In genomic region chr15:100863406-100864198, GRCh38 we compare ENCODE assay signal across 11 cellular contexts. TPM values are rescaled to one million over a fixed set of nuclear protein-coding genes. Genes with fewer than 3 reads are reported as not detected.
DNase-seq lines count a peak whose midpoint lies in the region; ATAC-seq lines count a peak whose summit lies in the region.
"Had no signal": no experiment of that assay in that cellular context is flagged by ENCODE, and none has a peak within 500 bp of the region (broad histone marks: within the 10 kb centered on the region; RNA-seq: fewer than 3 reads in every experiment).

No MANE protein-coding gene starts in this region.

- intact Hi-C loops in left ventricle myocardium superior (cut with micrococcal nuclease): no loop called here

- peak overlapping the region; percentile 77 for H3K27ac ChIP-seq in angular gyrus (ENCODE audit: low read depth, low read length)
- H3K27ac ChIP-seq: C4-2B had no signal

- ATAC-seq in left ventricle myocardium superior: peak; percentile 91
- no peak for ATAC-seq in HG02840 (IDR thresholded peaks at IDR 0.05; ENCODE audit: low FRiP score, unreplicated experiment)

- DNase-seq in C1 segment of cervical spinal cord (lab: John Stamatoyannopoulos, UW) (peak in 12 of 14 donors; percentile 4 to 64 (median 42)), left ventricle myocardium superior (peak; percentile 82), pons (ENCODE audit: low spot score) (peak; percentile 88), NCI-H1092 treated with DMSO at 0.1 percent for 48 hours (lab: John Stamatoyannopoulos, UW) (no peak), T1000 (lab: John Stamatoyannopoulos, UW) (no peak)
- no peak for DNase-seq in activated T-cell treated with anti-CD3 and anti-CD28 coated beads, Interleukin-2, amount 50 U/mL, for 1 hour
- DNase-seq: activated naive CD8-positive, alpha-beta T cell treated with anti-CD3 and anti-CD28 coated beads, Interleukin-2, amount 10 ng/mL, durations not matched to agents 7 days and 5 days; NCI-H1930 had no signal

RNA-seq across cellular contexts. Expression of gene ALDH1A3, which starts 16.0 kb away (rescaled TPM):
- 6.8 TPM for total RNA-seq in left ventricle myocardium superior
- total RNA-seq: activated naive CD8-positive, alpha-beta T cell treated with anti-CD3 and anti-CD28 coated beads, Interleukin-2, amount 10 ng/mL, durations not matched to agents 7 days and 5 days had no signal

RNA-seq across cellular contexts. Expression of gene LRRK1, which starts 55.6 kb away (rescaled TPM):
- 2.3 TPM for total RNA-seq in left ventricle myocardium superior

Comparison
In these comparisons a context has a peak if more than half of its experiments do, and no peak if none do; other contexts are left out.
1. DNase-seq: peak in C1 segment of cervical spinal cord (12 of 14), left ventricle myocardium superior (single experiment) and pons (single experiment); none in activated T-cell treated with anti-CD3 and anti-CD28 coated beads, Interleukin-2, amount 50 U/mL, for 1 hour (single experiment), NCI-H1092 treated with DMSO at 0.1 percent for 48 hours (single experiment) and T1000 (single experiment).